ENCODE assay signal across 8 cellular contexts in the genomic region with DNA sequence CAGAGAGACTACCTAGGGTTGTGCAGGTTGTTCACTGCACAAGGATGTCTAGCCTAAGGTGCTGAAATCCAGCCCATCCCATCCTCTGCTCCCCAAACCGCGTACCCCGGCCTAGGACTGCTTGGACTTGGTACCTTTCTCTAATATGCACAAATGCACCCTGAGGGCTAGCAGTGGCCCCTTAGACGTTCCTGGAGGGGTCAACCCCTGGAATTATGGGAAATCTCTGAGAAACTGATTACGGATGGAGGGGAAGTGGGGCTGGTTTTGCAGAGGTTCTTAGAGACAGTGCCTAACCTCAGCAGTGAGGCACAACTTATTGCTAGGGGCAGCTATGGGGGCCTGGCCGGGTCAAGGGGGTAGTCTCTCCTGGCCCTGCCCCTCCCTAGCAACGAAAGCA. TPM values are rescaled to one million over a fixed set of nuclear protein-coding genes. Genes with fewer than 3 reads are reported as not detected.
DNase-seq lines count a peak whose midpoint lies in the region; ATAC-seq and TF ChIP-seq lines count a peak whose summit lies in the region.

No MANE protein-coding gene starts in this region.

- peak overlapping the region; percentile 93 for H3K27ac ChIP-seq in RWPE1
- peak overlapping the region; percentile 86 to 96 for H3K27ac ChIP-seq in esophagus (ENCODE audit: low read depth in 2 of 2, low read length in 1 of 2)
- H3K27ac ChIP-seq in rectal smooth muscle tissue (ENCODE audit: low read depth, low read length) = peak overlapping the region; percentile 88

- no TSS peak for BruUV-seq in Caco-2 (replicated peaks; lab: Mats Ljungman, UMichigan)

- no peak overlapping the region for H3K9ac ChIP-seq in rectal smooth muscle tissue (ENCODE audit: low read length)

- H3K36me3 ChIP-seq in Caco-2 (ENCODE audit: control insufficient read depth, insufficient read depth, low read length) (no peaks in the 10 kb centered on the region; the same call in 1 of the 2 replicates), esophagus (ENCODE audit: control insufficient read depth in 2 of 2, insufficient read depth in 2 of 2, low read length in 1 of 2) (peaks cover 0 to 3% of the 10 kb centered on the region in 2 donors), rectal smooth muscle tissue (ENCODE audit: control insufficient read depth, insufficient read depth, low read length) (peaks cover 4% of the 10 kb centered on the region)

- no peak for ATAC-seq in GM18907 (IDR thresholded peaks at IDR 0.05; ENCODE audit: unreplicated experiment)

- H3K27me3 Mint-ChIP-seq in Caco-2 (ENCODE audit: insufficient read depth, unreplicated experiment) = no peaks in the 10 kb centered on the region

- peaks cover 8% of the 10 kb centered on the region for H3K36me3 Mint-ChIP-seq in Caco-2 (ENCODE audit: insufficient read depth, unreplicated experiment)

- peak overlapping the region; percentile 68 for H3K27ac Mint-ChIP-seq in Caco-2 (ENCODE audit: unreplicated experiment)

- CTCF ChIA-PET in Caco-2 (lab: Charles Lee) (interaction anchor here (1.0 kb wide), 1 partner anchor 28 kb away, joined by 4 read pairs; the partner anchor contains the start of gene FIBP), RWPE1 (lab: Yijun Ruan, JAX) (interaction anchor here (1.1 kb wide), 1 partner anchor 11 kb away, joined by 4 read pairs; no protein-coding TSS in a partner anchor)

- intact Hi-C loops in Caco-2 (cut with micrococcal nuclease; ENCODE audit: unreplicated experiment) = loop anchor here (5.0 kb wide), 1 partner anchor 46 kb away; the partner anchor contains the start of gene SART1

- peaks cover 5% of the 10 kb centered on the region for H3K4me1 Mint-ChIP-seq in Caco-2 (ENCODE audit: low read depth, unreplicated experiment)

- H3K4me3 ChIP-seq in Caco-2 (ENCODE audit: low read depth, low read length) (no peak overlapping the region), esophagus (ENCODE audit: low read depth in 1 of 2, low read length in 2 of 2) (no peak overlapping the region), rectal smooth muscle tissue (ENCODE audit: low read length) (no peak overlapping the region)

- H3K4me1 ChIP-seq in Caco-2 (peaks cover 23% of the 10 kb centered on the region), esophagus (ENCODE audit: control insufficient read depth in 2 of 2, insufficient read depth in 2 of 2, low read length in 1 of 2) (peaks cover 36 to 49% of the 10 kb centered on the region in 2 donors), rectal smooth muscle tissue (ENCODE audit: control insufficient read depth, insufficient read depth, low read length) (peaks cover 39% of the 10 kb centered on the region)

- H3K9me3 ChIP-seq in Caco-2 (no peaks in the 10 kb centered on the region), esophagus (ENCODE audit: control insufficient read depth in 2 of 2, insufficient read depth in 1 of 2, low read depth in 1 of 2, low read length in 1 of 2) (no peaks in the 10 kb centered on the region)

- DNase-seq in Caco-2 = no peak
- no peak for DNase-seq in RWPE1 (ENCODE audit: low spot score)
- DNase-seq in stimulated activated CD4-positive, alpha-beta T cell treated with anti-CD3 and anti-CD28 coated beads, Interleukin-4, amount 100 ng/mL, for 4 hours = no peak
- no peak for DNase-seq in NCI-H510A (lab: John Stamatoyannopoulos, UW)
- DNase-seq in NCI-H1092 treated with DMSO at 0.1 percent for 48 hours (lab: John Stamatoyannopoulos, UW) = no peak

- H3K4me3 Mint-ChIP-seq in Caco-2 (ENCODE audit: unreplicated experiment) = peak overlapping the region; percentile 68

- TF ChIP-seq CTCF in Caco-2 (IDR thresholded peaks at IDR 0.05; ENCODE audit: insufficient read depth in 1 of 2, low read depth in 1 of 2, low read length in 1 of 2, severe bottlenecking in 1 of 2, unreplicated experiment in 1 of 2) = no peak
- TF ChIP-seq CTCF in RWPE1 (conservative IDR thresholded peaks at IDR 0.05; ENCODE audit: low read depth) = no peak

- 55 to 62% methylated on average over 7 of the region's 7 CpGs for WGBS in esophagus, 2 donors

- POLR2A ChIA-PET in Caco-2 (lab: Charles Lee) (interaction anchor here (0.5 kb wide), 1 partner anchor 28 kb away, joined by 3 read pairs; the partner anchor contains the start of gene FIBP), RWPE1 (lab: Yijun Ruan, JAX; ENCODE audit: low non-redundant PET) (interaction anchor here (0.5 to 1.5 kb wide), 4 partner anchors 9 to 56 kb away, joined by 3 to 8 read pairs (median 4); no protein-coding TSS in a partner anchor)

- no peaks in the 10 kb centered on the region for H3K9me3 Mint-ChIP-seq in Caco-2 (ENCODE audit: unreplicated experiment)

- H3K27me3 ChIP-seq in Caco-2 (replicated peaks; ENCODE audit: control insufficient read depth, insufficient read depth, low read length) (no peaks in the 10 kb centered on the region), esophagus (ENCODE audit: control insufficient read depth in 1 of 2, insufficient read depth in 2 of 2, low read length in 2 of 2) (no peaks in the 10 kb centered on the region), rectal smooth muscle tissue (ENCODE audit: control insufficient read depth, insufficient read depth, low read length) (no peaks in the 10 kb centered on the region)

RNA-seq across cellular contexts. Expression of gene C11orf68, which starts 2.5 kb away (rescaled TPM):
- total RNA-seq in Caco-2 (2022) = 19.7 and 20.1 TPM in 2 replicates
- polyA plus RNA-seq in esophagus = 10 to 100 TPM; 21.8 to 27.6 TPM

RNA-seq across cellular contexts. Expression of gene DRAP1, which starts 2.8 kb away (rescaled TPM):
- 91.0 and 93.1 TPM in 2 replicates for total RNA-seq in Caco-2 (2022)
- 100 to 1,000 TPM in 1 of 2 donors, 10 to 100 TPM in 1; 89.6 to 103 TPM for polyA plus RNA-seq in esophagus

RNA-seq across cellular contexts. Expression of gene FOSL1, which starts 16.2 kb away (rescaled TPM):
- total RNA-seq in Caco-2 (2022) = 2.7 and 3.9 TPM in 2 replicates
- polyA plus RNA-seq in esophagus = 10 to 100 TPM; 26.7 to 39.6 TPM

RNA-seq across cellular contexts. Expression of gene CCDC85B, which starts 25.9 kb away (rescaled TPM):
- total RNA-seq in Caco-2 (2022) = 13.3 and 14.7 TPM in 2 replicates
- 10 to 100 TPM; 13.5 to 22.7 TPM for polyA plus RNA-seq in esophagus

RNA-seq across cellular contexts. Expression of gene FIBP, which starts 28.1 kb away (rescaled TPM):
- total RNA-seq in Caco-2 (2022) = 56.8 and 61.5 TPM in 2 replicates
- polyA plus RNA-seq in esophagus = 10 to 100 TPM; 20.7 to 38.1 TPM
